ENCODE assay signal across 1 cellular context in the genomic region with DNA sequence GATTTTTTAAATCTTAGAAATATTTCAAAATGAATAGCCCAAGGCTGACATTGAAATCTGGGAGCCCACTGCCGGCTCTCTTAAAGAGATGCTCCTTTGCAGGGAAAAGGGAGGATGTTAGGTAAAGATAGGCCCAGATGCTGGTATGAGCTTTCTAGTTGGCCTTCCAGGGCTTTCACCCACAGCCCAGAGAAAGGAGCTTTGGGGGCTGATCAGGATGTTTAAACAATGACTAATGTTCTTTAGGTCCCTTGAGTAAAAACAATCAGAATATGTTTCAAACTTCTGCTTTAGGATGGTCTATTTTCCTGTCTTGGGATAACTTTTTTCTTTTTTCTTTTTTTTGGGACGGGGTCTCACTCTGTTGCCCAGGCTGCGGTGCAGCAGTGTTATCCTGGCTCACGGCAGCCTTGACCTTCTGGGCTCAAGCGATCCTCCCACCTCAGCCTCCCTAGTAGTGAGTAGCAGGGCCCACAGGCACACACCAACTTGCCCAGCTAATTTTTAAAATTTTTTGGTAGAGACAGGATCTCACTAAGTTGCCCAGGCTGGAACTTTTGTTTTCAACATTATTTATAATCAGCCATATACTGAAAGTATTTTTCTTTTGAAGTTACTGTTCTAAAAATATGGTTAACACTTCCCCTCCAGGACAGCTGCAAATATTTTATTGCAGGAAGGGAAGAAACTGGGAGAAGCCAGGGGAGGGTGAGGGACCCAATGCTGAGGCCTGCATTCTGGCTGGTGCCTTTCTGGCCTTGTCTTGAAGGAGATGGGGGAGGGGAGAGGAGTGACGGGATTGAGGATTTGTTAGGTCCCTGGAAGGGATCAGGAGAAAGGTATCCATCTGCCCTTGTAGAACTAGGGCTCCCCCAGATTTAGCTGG.
A peak's percentile ranks its signal among the peaks of the same experiment; 100 is the strongest.
TF ChIP-seq lines count a peak whose summit lies in the region.

No MANE protein-coding gene starts in this region.

TF ChIP-seq in HepG2, 621 proteins besides CTCF, POLR2A, EP300 and RAD21 (continued from another document and continues in another):
- TF ChIP-seq ZNF770 (CRISPR knock-in tag; IDR thresholded peaks at IDR 0.05) (peak; percentile 96), GATA4 (IDR thresholded peaks at IDR 0.05; ENCODE audit: borderline replicate concordance, low read depth) (no peak), MBD4 (IDR thresholded peaks at IDR 0.05; ENCODE audit: borderline replicate concordance, low read length) (no peak), HNF1A (IDR thresholded peaks at IDR 0.05; ENCODE audit: low read depth) (no peak), HNF1A (CRISPR knock-in tag; IDR thresholded peaks at IDR 0.05; ENCODE audit: borderline replicate concordance) (no peak), BCL3 (CRISPR knock-in tag; IDR thresholded peaks at IDR 0.05) (no peak), KLF16 (CRISPR knock-in tag; IDR thresholded peaks at IDR 0.05) (no peak), KDM4B (CRISPR knock-in tag; IDR thresholded peaks at IDR 0.05) (no peak), ETV6 (CRISPR knock-in tag; conservative IDR thresholded peaks at IDR 0.05) (no peak), FOSL2 (CRISPR knock-in tag; IDR thresholded peaks at IDR 0.05) (peak; percentile 61), ZNF562 (CRISPR knock-in tag; IDR thresholded peaks at IDR 0.05; ENCODE audit: borderline replicate concordance) (no peak), NBN (conservative IDR thresholded peaks at IDR 0.05) (no peak), PRMT3 (CRISPR knock-in tag; IDR thresholded peaks at IDR 0.05; ENCODE audit: borderline replicate concordance, low read depth) (no peak), ELF3 (CRISPR knock-in tag; IDR thresholded peaks at IDR 0.05) (no peak), ZSCAN12 (CRISPR knock-in tag; IDR thresholded peaks at IDR 0.05) (no peak), CEBPG (CRISPR knock-in tag; IDR thresholded peaks at IDR 0.05) (no peak), ETV5 (CRISPR knock-in tag; IDR thresholded peaks at IDR 0.05; ENCODE audit: borderline replicate concordance) (peak; percentile 36; the same call in 1 of the 2 replicates), ZNF687 (CRISPR knock-in tag; IDR thresholded peaks at IDR 0.05) (peak; percentile 34; the same call in 1 of the 2 replicates), SOX5 (CRISPR knock-in tag; IDR thresholded peaks at IDR 0.05; ENCODE audit: borderline replicate concordance) (no peak), ZNF446 (CRISPR knock-in tag; IDR thresholded peaks at IDR 0.05) (no peak), AGO1 (IDR thresholded peaks at IDR 0.05; ENCODE audit: low read depth, low read length, poor library complexity, severe bottlenecking) (no peak), ZSCAN9 (CRISPR knock-in tag; IDR thresholded peaks at IDR 0.05; ENCODE audit: borderline replicate concordance) (no peak), RBFOX2 (IDR thresholded peaks at IDR 0.05; ENCODE audit: low read depth, low read length) (no peak), NCOR1 (IDR thresholded peaks at IDR 0.05; ENCODE audit: borderline replicate concordance, low read length) (no peak), ZNF121 (CRISPR knock-in tag; IDR thresholded peaks at IDR 0.05) (peak; percentile 98)
- TF ChIP-seq, protein P1, sequence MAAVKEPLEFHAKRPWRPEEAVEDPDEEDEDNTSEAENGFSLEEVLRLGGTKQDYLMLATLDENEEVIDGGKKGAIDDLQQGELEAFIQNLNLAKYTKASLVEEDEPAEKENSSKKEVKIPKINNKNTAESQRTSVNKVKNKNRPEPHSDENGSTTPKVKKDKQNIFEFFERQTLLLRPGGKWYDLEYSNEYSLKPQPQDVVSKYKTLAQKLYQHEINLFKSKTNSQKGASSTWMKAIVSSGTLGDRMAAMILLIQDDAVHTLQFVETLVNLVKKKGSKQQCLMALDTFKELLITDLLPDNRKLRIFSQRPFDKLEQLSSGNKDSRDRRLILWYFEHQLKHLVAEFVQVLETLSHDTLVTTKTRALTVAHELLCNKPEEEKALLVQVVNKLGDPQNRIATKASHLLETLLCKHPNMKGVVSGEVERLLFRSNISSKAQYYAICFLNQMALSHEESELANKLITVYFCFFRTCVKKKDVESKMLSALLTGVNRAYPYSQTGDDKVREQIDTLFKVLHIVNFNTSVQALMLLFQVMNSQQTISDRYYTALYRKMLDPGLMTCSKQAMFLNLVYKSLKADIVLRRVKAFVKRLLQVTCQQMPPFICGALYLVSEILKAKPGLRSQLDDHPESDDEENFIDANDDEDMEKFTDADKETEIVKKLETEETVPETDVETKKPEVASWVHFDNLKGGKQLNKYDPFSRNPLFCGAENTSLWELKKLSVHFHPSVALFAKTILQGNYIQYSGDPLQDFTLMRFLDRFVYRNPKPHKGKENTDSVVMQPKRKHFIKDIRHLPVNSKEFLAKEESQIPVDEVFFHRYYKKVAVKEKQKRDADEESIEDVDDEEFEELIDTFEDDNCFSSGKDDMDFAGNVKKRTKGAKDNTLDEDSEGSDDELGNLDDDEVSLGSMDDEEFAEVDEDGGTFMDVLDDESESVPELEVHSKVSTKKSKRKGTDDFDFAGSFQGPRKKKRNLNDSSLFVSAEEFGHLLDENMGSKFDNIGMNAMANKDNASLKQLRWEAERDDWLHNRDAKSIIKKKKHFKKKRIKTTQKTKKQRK (IDR thresholded peaks at IDR 0.05; ENCODE audit: low read length), result no peak
- TF ChIP-seq, protein P2, sequence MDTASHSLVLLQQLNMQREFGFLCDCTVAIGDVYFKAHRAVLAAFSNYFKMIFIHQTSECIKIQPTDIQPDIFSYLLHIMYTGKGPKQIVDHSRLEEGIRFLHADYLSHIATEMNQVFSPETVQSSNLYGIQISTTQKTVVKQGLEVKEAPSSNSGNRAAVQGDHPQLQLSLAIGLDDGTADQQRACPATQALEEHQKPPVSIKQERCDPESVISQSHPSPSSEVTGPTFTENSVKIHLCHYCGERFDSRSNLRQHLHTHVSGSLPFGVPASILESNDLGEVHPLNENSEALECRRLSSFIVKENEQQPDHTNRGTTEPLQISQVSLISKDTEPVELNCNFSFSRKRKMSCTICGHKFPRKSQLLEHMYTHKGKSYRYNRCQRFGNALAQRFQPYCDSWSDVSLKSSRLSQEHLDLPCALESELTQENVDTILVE (CRISPR knock-in tag; IDR thresholded peaks at IDR 0.05), result no peak
- TF ChIP-seq, protein P3, sequence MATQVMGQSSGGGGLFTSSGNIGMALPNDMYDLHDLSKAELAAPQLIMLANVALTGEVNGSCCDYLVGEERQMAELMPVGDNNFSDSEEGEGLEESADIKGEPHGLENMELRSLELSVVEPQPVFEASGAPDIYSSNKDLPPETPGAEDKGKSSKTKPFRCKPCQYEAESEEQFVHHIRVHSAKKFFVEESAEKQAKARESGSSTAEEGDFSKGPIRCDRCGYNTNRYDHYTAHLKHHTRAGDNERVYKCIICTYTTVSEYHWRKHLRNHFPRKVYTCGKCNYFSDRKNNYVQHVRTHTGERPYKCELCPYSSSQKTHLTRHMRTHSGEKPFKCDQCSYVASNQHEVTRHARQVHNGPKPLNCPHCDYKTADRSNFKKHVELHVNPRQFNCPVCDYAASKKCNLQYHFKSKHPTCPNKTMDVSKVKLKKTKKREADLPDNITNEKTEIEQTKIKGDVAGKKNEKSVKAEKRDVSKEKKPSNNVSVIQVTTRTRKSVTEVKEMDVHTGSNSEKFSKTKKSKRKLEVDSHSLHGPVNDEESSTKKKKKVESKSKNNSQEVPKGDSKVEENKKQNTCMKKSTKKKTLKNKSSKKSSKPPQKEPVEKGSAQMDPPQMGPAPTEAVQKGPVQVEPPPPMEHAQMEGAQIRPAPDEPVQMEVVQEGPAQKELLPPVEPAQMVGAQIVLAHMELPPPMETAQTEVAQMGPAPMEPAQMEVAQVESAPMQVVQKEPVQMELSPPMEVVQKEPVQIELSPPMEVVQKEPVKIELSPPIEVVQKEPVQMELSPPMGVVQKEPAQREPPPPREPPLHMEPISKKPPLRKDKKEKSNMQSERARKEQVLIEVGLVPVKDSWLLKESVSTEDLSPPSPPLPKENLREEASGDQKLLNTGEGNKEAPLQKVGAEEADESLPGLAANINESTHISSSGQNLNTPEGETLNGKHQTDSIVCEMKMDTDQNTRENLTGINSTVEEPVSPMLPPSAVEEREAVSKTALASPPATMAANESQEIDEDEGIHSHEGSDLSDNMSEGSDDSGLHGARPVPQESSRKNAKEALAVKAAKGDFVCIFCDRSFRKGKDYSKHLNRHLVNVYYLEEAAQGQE (IDR thresholded peaks at IDR 0.05; ENCODE audit: borderline replicate concordance in 1 of 2, low read depth in 1 of 2, low read length in 2 of 2), result no peak
- TF ChIP-seq, protein P4, sequence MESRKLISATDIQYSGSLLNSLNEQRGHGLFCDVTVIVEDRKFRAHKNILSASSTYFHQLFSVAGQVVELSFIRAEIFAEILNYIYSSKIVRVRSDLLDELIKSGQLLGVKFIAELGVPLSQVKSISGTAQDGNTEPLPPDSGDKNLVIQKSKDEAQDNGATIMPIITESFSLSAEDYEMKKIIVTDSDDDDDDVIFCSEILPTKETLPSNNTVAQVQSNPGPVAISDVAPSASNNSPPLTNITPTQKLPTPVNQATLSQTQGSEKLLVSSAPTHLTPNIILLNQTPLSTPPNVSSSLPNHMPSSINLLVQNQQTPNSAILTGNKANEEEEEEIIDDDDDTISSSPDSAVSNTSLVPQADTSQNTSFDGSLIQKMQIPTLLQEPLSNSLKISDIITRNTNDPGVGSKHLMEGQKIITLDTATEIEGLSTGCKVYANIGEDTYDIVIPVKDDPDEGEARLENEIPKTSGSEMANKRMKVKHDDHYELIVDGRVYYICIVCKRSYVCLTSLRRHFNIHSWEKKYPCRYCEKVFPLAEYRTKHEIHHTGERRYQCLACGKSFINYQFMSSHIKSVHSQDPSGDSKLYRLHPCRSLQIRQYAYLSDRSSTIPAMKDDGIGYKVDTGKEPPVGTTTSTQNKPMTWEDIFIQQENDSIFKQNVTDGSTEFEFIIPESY (CRISPR knock-in tag; IDR thresholded peaks at IDR 0.05), result no peak
